8 cellular contexts compared by ENCODE assay signal in the genomic region with DNA sequence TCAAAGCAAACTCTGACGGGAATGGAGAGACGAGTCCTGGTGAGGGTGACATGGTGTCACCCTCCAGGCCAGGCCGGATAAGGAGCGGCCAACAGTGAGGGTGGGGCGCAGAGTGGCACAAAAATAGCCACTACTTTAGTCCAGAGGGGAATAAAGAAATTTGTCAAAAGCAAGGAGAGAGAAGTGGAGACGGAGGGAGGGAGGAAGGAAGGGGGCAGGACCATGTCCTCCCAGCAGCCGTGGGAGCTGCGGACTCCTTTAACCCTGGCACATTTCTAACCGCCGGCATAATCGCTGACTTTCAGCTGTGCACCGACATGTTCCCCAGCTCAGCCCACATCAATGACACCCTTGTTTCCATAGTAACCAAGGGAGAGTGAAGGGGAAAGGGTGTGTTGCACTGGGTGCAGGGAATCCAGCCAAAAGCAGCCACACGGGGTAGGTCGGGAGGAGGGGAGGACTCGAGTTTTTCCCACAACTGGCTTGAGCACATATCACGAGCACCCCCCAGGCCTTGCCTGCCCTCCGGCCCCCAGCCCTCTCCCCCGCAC. TPM values are rescaled to one million over a fixed set of nuclear protein-coding genes. Genes with fewer than 3 reads are reported as not detected.
DNase-seq lines count a peak whose midpoint lies in the region; ATAC-seq, FAIRE-seq and TF ChIP-seq lines count a peak whose summit lies in the region.

No MANE protein-coding gene starts in this region.

- peaks cover 0 to 8% of the 10 kb centered on the region in 2 donors for H3K36me3 Mint-ChIP-seq in CD14-positive monocyte
- H3K36me3 Mint-ChIP-seq in activated CD4-positive, alpha-beta T cell treated with anti-CD3 and anti-CD28 coated beads, Interleukin-2, amount 10 ng/mL, durations not matched to agents 24 days and 14 days (ENCODE audit: low read depth), result no peaks in the 10 kb centered on the region

- DNase-seq in CD14-positive monocyte (ENCODE audit: low spot score) (peak; percentile 67), coronary artery (ENCODE audit: low spot score) (peak; percentile 89), HepG2 (ENCODE audit: low spot score) (peak; percentile 60), HuH-7.5 (ENCODE audit: low spot score) (no peak)
- DNase-seq in activated CD4-positive, alpha-beta T cell treated with anti-CD3 and anti-CD28 coated beads, Interleukin-2, amount 10 ng/mL, durations not matched to agents 24 days and 14 days, result peak; percentile 94
- DNase-seq in stimulated activated CD4-positive, alpha-beta T cell treated with anti-CD3 and anti-CD28 coated beads, Interleukin-1b, Interleukin-23, amount 100 ng/mL, for 24 hours (ENCODE audit: low read depth in 4 of 4, low spot score in 1 of 4), result peak in 3 of 4 experiments; percentile 30 to 46 (median 42)

- BruUV-seq in HepG2 (replicated peaks; lab: Mats Ljungman, UMichigan), result no TSS peak

- in situ Hi-C loops in HepG2 (cut with HindIII; ENCODE audit: extremely low pct_ligation_motif_present, low pct_unique_long_range_greater_than_20kb), result no loop called here

- H3K4me3 ChIP-seq in HUES6 (ENCODE audit: low read depth, low read length) (peak overlapping the region; percentile 28; the same call in 1 of the 2 replicates), coronary artery (peak overlapping the region; percentile 61), HepG2 (replicated peaks in 1 of 3; ENCODE audit: insufficient read depth in 1 of 3, low read depth in 2 of 3, low read length in 3 of 3) (peak overlapping the region; percentile 47 to 69 (median 48))

- TF ChIP-seq RAD21 in HepG2 (CRISPR knock-in tag; IDR thresholded peaks at IDR 0.05), result no peak

- 8% methylated on average over 16 of the region's 18 CpGs for WGBS in HepG2 (ENCODE audit: low lambda C conversion rate)

- no peaks in the 10 kb centered on the region for H3K9me3 Mint-ChIP-seq in CD14-positive monocyte
- no peaks in the 10 kb centered on the region for H3K9me3 Mint-ChIP-seq in activated CD4-positive, alpha-beta T cell treated with anti-CD3 and anti-CD28 coated beads, Interleukin-2, amount 10 ng/mL, durations not matched to agents 24 days and 14 days

- CTCF ChIA-PET in HepG2 (lab: Yijun Ruan, JAX; ENCODE audit: low intra/inter-chr PET ratio, low total read pairs), result no interaction called here

- H3K4me3 Mint-ChIP-seq in CD14-positive monocyte, result peak overlapping the region; percentile 85 to 90
- peak overlapping the region; percentile 76 for H3K4me3 Mint-ChIP-seq in activated CD4-positive, alpha-beta T cell treated with anti-CD3 and anti-CD28 coated beads, Interleukin-2, amount 10 ng/mL, durations not matched to agents 24 days and 14 days

- H3K27ac Mint-ChIP-seq in CD14-positive monocyte, result peak overlapping the region; percentile 98 to 100 (median 99)
- H3K27ac Mint-ChIP-seq in activated CD4-positive, alpha-beta T cell treated with anti-CD3 and anti-CD28 coated beads, Interleukin-2, amount 10 ng/mL, durations not matched to agents 24 days and 14 days, result peak overlapping the region; percentile 75

- no peaks in the 10 kb centered on the region for H3K79me2 ChIP-seq in HepG2 (ENCODE audit: insufficient read depth, low read length)

- H3K9me3 ChIP-seq in HUES6 (ENCODE audit: control insufficient read depth, insufficient read depth, low read depth, low read length) (no peaks in the 10 kb centered on the region), HepG2 (ENCODE audit: low read length) (no peaks in the 10 kb centered on the region)

- no peak for FAIRE-seq in HepG2 (lab: Jason Lieb, UNC)

- H3K27ac ChIP-seq in HUES6 (ENCODE audit: low read depth, low read length), result no peak overlapping the region
- H3K27ac ChIP-seq in coronary artery, result peak overlapping the region; percentile 68 to 94
- no peak overlapping the region for H3K27ac ChIP-seq in HepG2 (ENCODE audit: extremely low read length, insufficient read depth, low read length)

- H3K27me3 ChIP-seq in HUES6 (ENCODE audit: control insufficient read depth, insufficient read depth, low read length), result no peaks in the 10 kb centered on the region
- no peaks in the 10 kb centered on the region for H3K27me3 ChIP-seq in HepG2 (ENCODE audit: control insufficient read depth in 1 of 2, insufficient read depth in 2 of 2, low read length in 2 of 2)

- H4K20me1 ChIP-seq in HepG2 (ENCODE audit: insufficient read depth, low read length), result no peaks in the 10 kb centered on the region

- no peak overlapping the region for H2AFZ ChIP-seq in HepG2 (ENCODE audit: low read length)

- H3K4me1 ChIP-seq in HUES6 (ENCODE audit: control insufficient read depth, insufficient read depth, low read length) (peaks cover 80% of the 10 kb centered on the region), HepG2 (ENCODE audit: insufficient read depth, low read length) (peaks cover 100% of the 10 kb centered on the region)

- H3K9ac ChIP-seq in HUES6 (ENCODE audit: low read length), result no peak overlapping the region
- 0 out of 2 replicates have a peak overlapping the region, but pooled peaks have one; percentile 26 for H3K9ac ChIP-seq in HepG2 (ENCODE audit: insufficient read depth, low read depth, low read length)

- POLR2A ChIA-PET in HepG2 (lab: Yijun Ruan, JAX), result interaction anchor here (0.7 to 2.5 kb wide), 7 partner anchors 11 to 46 kb away, joined by 3 to 12 read pairs (median 9); no protein-coding TSS in a partner anchor

- peak overlapping the region; percentile 82 for H3K4me2 ChIP-seq in HepG2 (ENCODE audit: low read depth, low read length)

- ATAC-seq in HepG2 (peak; percentile 10; the same call in 2 of the 3 replicates), GM21825 (IDR thresholded peaks at IDR 0.05; ENCODE audit: unreplicated experiment) (no peak)

- TF ChIP-seq POLR2A in HepG2 (IDR thresholded peaks at IDR 0.05; ENCODE audit: insufficient read depth in 1 of 2, low read depth in 2 of 2, low read length in 2 of 2), result no peak

- peaks cover 81% of the 10 kb centered on the region for H3K4me1 Mint-ChIP-seq in CD14-positive monocyte
- peaks cover 26% of the 10 kb centered on the region for H3K4me1 Mint-ChIP-seq in activated CD4-positive, alpha-beta T cell treated with anti-CD3 and anti-CD28 coated beads, Interleukin-2, amount 10 ng/mL, durations not matched to agents 24 days and 14 days

- TF ChIP-seq CTCF in CD14-positive monocyte (IDR thresholded peaks at IDR 0.05) (no peak), coronary artery (IDR thresholded peaks at IDR 0.05) (no peak), HepG2 (CRISPR knock-in tag; IDR thresholded peaks at IDR 0.05) (no peak)

- no peaks in the 10 kb centered on the region for H3K36me3 ChIP-seq in HUES6 (ENCODE audit: control insufficient read depth, insufficient read depth, low read length)
- no peaks in the 10 kb centered on the region for H3K36me3 ChIP-seq in HepG2 (replicated peaks in 1 of 2; ENCODE audit: control insufficient read depth in 1 of 2, insufficient read depth in 2 of 2, low read length in 2 of 2)

- intact Hi-C loops in CD14-positive monocyte (cut with micrococcal nuclease) (loop anchor here (2.0 kb wide), 1 partner anchor 27 kb away; no protein-coding TSS in a partner anchor), HepG2 (cut with micrococcal nuclease; ENCODE audit: unreplicated experiment) (no loop called here)
- intact Hi-C loops in activated CD4-positive, alpha-beta T cell treated with anti-CD3 and anti-CD28 coated beads, Interleukin-2, amount 10 ng/mL, durations not matched to agents 24 days and 14 days (cut with micrococcal nuclease), result loop anchor here (1.0 to 5.0 kb wide), 3 partner anchors 13 to 172 kb away; a partner anchor contains a TSS

- no peak for TF ChIP-seq EP300 in HepG2 (IDR thresholded peaks at IDR 0.05; ENCODE audit: low read depth in 2 of 2, low read length in 2 of 2)
- no peak for TF ChIP-seq EP300 in HepG2 (CRISPR knock-in tag; IDR thresholded peaks at IDR 0.05; ENCODE audit: borderline replicate concordance)

- H3K27me3 Mint-ChIP-seq in CD14-positive monocyte (ENCODE audit: low read depth in 3 of 3), result no peaks in the 10 kb centered on the region
- no peaks in the 10 kb centered on the region for H3K27me3 Mint-ChIP-seq in activated CD4-positive, alpha-beta T cell treated with anti-CD3 and anti-CD28 coated beads, Interleukin-2, amount 10 ng/mL, durations not matched to agents 24 days and 14 days

RNA-seq across cellular contexts. Expression of a gene that starts 29.8 kb away (rescaled TPM):
- polyA plus RNA-seq in CD14-positive monocyte (10 to 100 TPM; 39.4 to 41.4 TPM), HepG2 (2011; rRNA removed) (66.5 and 84.1 TPM in 2 replicates)
- 85.5 and 85.7 TPM in 2 replicates for total RNA-seq in activated CD4-positive, alpha-beta T cell treated with anti-CD3 and anti-CD28 coated beads, Interleukin-2, amount 10 ng/mL, durations not matched to agents 24 days and 14 days
- 38.9 and 39.8 TPM in 2 replicates for total RNA-seq in HepG2 (2016; rRNA removed; fragmentation: Illumina TruSeq; extraction: Trizol)
- total RNA-seq in HepG2 (2016; cell fraction: cytosol; rRNA removed; fragmentation: Illumina TruSeq; extraction: Trizol; ENCODE audit: low read depth), result 13.4 and 13.6 TPM in 2 replicates
- 33.2 and 39.7 TPM in 2 replicates for total RNA-seq in HepG2 (2016; cell fraction: insoluble cytoplasmic fraction; rRNA removed; fragmentation: Illumina TruSeq; extraction: Trizol)
- 49.9 and 53.6 TPM in 2 replicates for total RNA-seq in HepG2 (2016; cell fraction: membrane; rRNA removed; fragmentation: Illumina TruSeq; extraction: Trizol)
- total RNA-seq in HepG2 (2016; cell fraction: nucleus; rRNA removed; fragmentation: Illumina TruSeq; extraction: Trizol), result 21.9 and 30.8 TPM in 2 replicates
- polyA plus RNA-seq in HepG2 (2011; cell fraction: cytosol; rRNA removed), result 62.9 and 70.1 TPM in 2 replicates
- 86.9 and 92.0 TPM in 2 replicates for polyA plus RNA-seq in HepG2 (2011; cell fraction: nucleus; rRNA removed)
- polyA plus RNA-seq in HepG2 (2012), result 98.0 and 117 TPM in 2 replicates
- polyA plus RNA-seq in HepG2 (2016; cell fraction: cytosol; fragmentation: Illumina TruSeq; extraction: Trizol; ENCODE audit: low read depth), result 18.4 and 21.2 TPM in 2 replicates
- 51.6 and 70.7 TPM in 2 replicates for polyA plus RNA-seq in HepG2 (2016; cell fraction: insoluble cytoplasmic fraction; fragmentation: Illumina TruSeq; extraction: Trizol; ENCODE audit: low read depth)
- 57.9 and 63.0 TPM in 2 replicates for polyA plus RNA-seq in HepG2 (2016; cell fraction: membrane; fragmentation: Illumina TruSeq; extraction: Trizol; ENCODE audit: low read depth)
- 63.9 and 73.5 TPM in 2 replicates for polyA plus RNA-seq in HepG2 (2016; cell fraction: nucleus; fragmentation: Illumina TruSeq; extraction: Trizol; ENCODE audit: insufficient read depth, low read depth)
- 23.8 and 82.1 TPM in 2 replicates for polyA minus RNA-seq in HepG2 (2011; rRNA and poly(A)+ RNA removed; ENCODE audit: low replicate concordance)
- polyA minus RNA-seq in HepG2 (2011; cell fraction: cytosol; rRNA and poly(A)+ RNA removed), result 41.1 and 48.2 TPM in 2 replicates
- 36.6 and 46.0 TPM in 2 replicates for polyA minus RNA-seq in HepG2 (2011; cell fraction: nucleus; rRNA and poly(A)+ RNA removed)

RNA-seq across cellular contexts. Expression of a gene that starts 40.2 kb away (rescaled TPM):
- polyA plus RNA-seq in CD14-positive monocyte, result 1 to 10 TPM; 6.0 to 6.3 TPM
- 6.3 and 6.4 TPM in 2 replicates for total RNA-seq in activated CD4-positive, alpha-beta T cell treated with anti-CD3 and anti-CD28 coated beads, Interleukin-2, amount 10 ng/mL, durations not matched to agents 24 days and 14 days
- total RNA-seq in HepG2 (2016; rRNA removed; fragmentation: Illumina TruSeq; extraction: Trizol), result 6.6 and 10.0 TPM in 2 replicates
- 2.5 and 2.7 TPM in 2 replicates for total RNA-seq in HepG2 (2016; cell fraction: cytosol; rRNA removed; fragmentation: Illumina TruSeq; extraction: Trizol; ENCODE audit: low read depth)
- total RNA-seq in HepG2 (2016; cell fraction: insoluble cytoplasmic fraction; rRNA removed; fragmentation: Illumina TruSeq; extraction: Trizol), result 6.6 and 10.2 TPM in 2 replicates
- 3.3 and 3.5 TPM in 2 replicates for total RNA-seq in HepG2 (2016; cell fraction: membrane; rRNA removed; fragmentation: Illumina TruSeq; extraction: Trizol)
- 2.8 and 3.0 TPM in 2 replicates for total RNA-seq in HepG2 (2016; cell fraction: nucleus; rRNA removed; fragmentation: Illumina TruSeq; extraction: Trizol)
- polyA plus RNA-seq in HepG2 (2011; rRNA removed), result 3.9 and 5.2 TPM in 2 replicates
- polyA plus RNA-seq in HepG2 (2011; cell fraction: cytosol; rRNA removed), result 2.9 and 3.4 TPM in 2 replicates
- 1.2 and 1.4 TPM in 2 replicates for polyA plus RNA-seq in HepG2 (2011; cell fraction: nucleus; rRNA removed)
- polyA plus RNA-seq in HepG2 (2012), result 5.8 TPM in 2 replicates
- polyA plus RNA-seq in HepG2 (2016; cell fraction: cytosol; fragmentation: Illumina TruSeq; extraction: Trizol; ENCODE audit: low read depth), result 3.3 and 3.9 TPM in 2 replicates
- polyA plus RNA-seq in HepG2 (2016; cell fraction: insoluble cytoplasmic fraction; fragmentation: Illumina TruSeq; extraction: Trizol; ENCODE audit: low read depth), result 10.6 and 12.6 TPM in 2 replicates
- 2.9 and 3.5 TPM in 2 replicates for polyA plus RNA-seq in HepG2 (2016; cell fraction: membrane; fragmentation: Illumina TruSeq; extraction: Trizol; ENCODE audit: low read depth)
- polyA plus RNA-seq in HepG2 (2016; cell fraction: nucleus; fragmentation: Illumina TruSeq; extraction: Trizol; ENCODE audit: insufficient read depth, low read depth), result 4.1 and 5.5 TPM in 2 replicates
- 0.94 and 3.1 TPM in 2 replicates for polyA minus RNA-seq in HepG2 (2011; rRNA and poly(A)+ RNA removed; ENCODE audit: low replicate concordance)
- 1.3 and 1.5 TPM in 2 replicates for polyA minus RNA-seq in HepG2 (2011; cell fraction: cytosol; rRNA and poly(A)+ RNA removed)
- polyA minus RNA-seq in HepG2 (2011; cell fraction: nucleus; rRNA and poly(A)+ RNA removed), result 1.4 and 1.7 TPM in 2 replicates

RNA-seq across cellular contexts. Expression of a gene that starts 40.4 kb away (rescaled TPM):
- polyA plus RNA-seq in CD14-positive monocyte (1 to 10 TPM; 1.8 to 2.0 TPM), HepG2 (2011; rRNA removed) (12.8 and 13.2 TPM in 2 replicates)
- total RNA-seq in activated CD4-positive, alpha-beta T cell treated with anti-CD3 and anti-CD28 coated beads, Interleukin-2, amount 10 ng/mL, durations not matched to agents 24 days and 14 days, result 38.7 TPM in 2 replicates
- total RNA-seq in HepG2 (2016; rRNA removed; fragmentation: Illumina TruSeq; extraction: Trizol), result 20.6 and 21.1 TPM in 2 replicates
- 3.3 and 5.4 TPM in 2 replicates for total RNA-seq in HepG2 (2016; cell fraction: cytosol; rRNA removed; fragmentation: Illumina TruSeq; extraction: Trizol; ENCODE audit: low read depth)
- total RNA-seq in HepG2 (2016; cell fraction: insoluble cytoplasmic fraction; rRNA removed; fragmentation: Illumina TruSeq; extraction: Trizol), result 20.6 and 21.4 TPM in 2 replicates
- 11.4 and 11.6 TPM in 2 replicates for total RNA-seq in HepG2 (2016; cell fraction: membrane; rRNA removed; fragmentation: Illumina TruSeq; extraction: Trizol)
- 28.0 and 31.8 TPM in 2 replicates for total RNA-seq in HepG2 (2016; cell fraction: nucleus; rRNA removed; fragmentation: Illumina TruSeq; extraction: Trizol)
- polyA plus RNA-seq in HepG2 (2011; cell fraction: cytosol; rRNA removed), result 5.4 and 6.9 TPM in 2 replicates
- polyA plus RNA-seq in HepG2 (2011; cell fraction: nucleus; rRNA removed), result 22.9 and 27.4 TPM in 2 replicates
- polyA plus RNA-seq in HepG2 (2012), result 3.6 and 9.3 TPM in 2 replicates
- 3.8 and 4.0 TPM in 2 replicates for polyA plus RNA-seq in HepG2 (2016; cell fraction: cytosol; fragmentation: Illumina TruSeq; extraction: Trizol; ENCODE audit: low read depth)
- 19.3 and 19.8 TPM in 2 replicates for polyA plus RNA-seq in HepG2 (2016; cell fraction: insoluble cytoplasmic fraction; fragmentation: Illumina TruSeq; extraction: Trizol; ENCODE audit: low read depth)
- polyA plus RNA-seq in HepG2 (2016; cell fraction: membrane; fragmentation: Illumina TruSeq; extraction: Trizol; ENCODE audit: low read depth), result 7.4 and 7.7 TPM in 2 replicates
- polyA plus RNA-seq in HepG2 (2016; cell fraction: nucleus; fragmentation: Illumina TruSeq; extraction: Trizol; ENCODE audit: insufficient read depth, low read depth), result 35.9 and 39.3 TPM in 2 replicates
- polyA minus RNA-seq in HepG2 (2011; rRNA and poly(A)+ RNA removed; ENCODE audit: low replicate concordance), result 40.1 and 60.7 TPM in 2 replicates
- 4.2 and 4.6 TPM in 2 replicates for polyA minus RNA-seq in HepG2 (2011; cell fraction: cytosol; rRNA and poly(A)+ RNA removed)
- 22.6 and 30.6 TPM in 2 replicates for polyA minus RNA-seq in HepG2 (2011; cell fraction: nucleus; rRNA and poly(A)+ RNA removed)

Comparison
In these comparisons a context has a peak if more than half of its experiments do, and no peak if none do; other contexts are left out.
1. H3K27ac ChIP-seq: peak in coronary artery (2 of 2); none in HUES6 (single experiment) and HepG2 (single experiment).
2. Peak in every context shown above with its lines, with median percentiles within 50 percentile points of each other: H3K4me3 ChIP-seq.